1 cellular context compared by ENCODE assay signal in genomic region chr2:205721057-205721767, GRCh38.
TF ChIP-seq lines count a peak whose summit lies in the region.

No MANE protein-coding gene starts in this region.

TF ChIP-seq in SK-N-SH, 30 proteins besides CTCF, POLR2A, EP300 and RAD21 (continued from another document):
- TF ChIP-seq, protein P1, sequence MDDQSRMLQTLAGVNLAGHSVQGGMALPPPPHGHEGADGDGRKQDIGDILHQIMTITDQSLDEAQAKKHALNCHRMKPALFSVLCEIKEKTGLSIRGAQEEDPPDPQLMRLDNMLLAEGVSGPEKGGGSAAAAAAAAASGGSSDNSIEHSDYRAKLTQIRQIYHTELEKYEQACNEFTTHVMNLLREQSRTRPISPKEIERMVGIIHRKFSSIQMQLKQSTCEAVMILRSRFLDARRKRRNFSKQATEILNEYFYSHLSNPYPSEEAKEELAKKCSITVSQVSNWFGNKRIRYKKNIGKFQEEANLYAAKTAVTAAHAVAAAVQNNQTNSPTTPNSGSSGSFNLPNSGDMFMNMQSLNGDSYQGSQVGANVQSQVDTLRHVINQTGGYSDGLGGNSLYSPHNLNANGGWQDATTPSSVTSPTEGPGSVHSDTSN (IDR thresholded peaks at IDR 0.05), result no peak
